2 cellular contexts compared by ENCODE assay signal in the genomic region with DNA sequence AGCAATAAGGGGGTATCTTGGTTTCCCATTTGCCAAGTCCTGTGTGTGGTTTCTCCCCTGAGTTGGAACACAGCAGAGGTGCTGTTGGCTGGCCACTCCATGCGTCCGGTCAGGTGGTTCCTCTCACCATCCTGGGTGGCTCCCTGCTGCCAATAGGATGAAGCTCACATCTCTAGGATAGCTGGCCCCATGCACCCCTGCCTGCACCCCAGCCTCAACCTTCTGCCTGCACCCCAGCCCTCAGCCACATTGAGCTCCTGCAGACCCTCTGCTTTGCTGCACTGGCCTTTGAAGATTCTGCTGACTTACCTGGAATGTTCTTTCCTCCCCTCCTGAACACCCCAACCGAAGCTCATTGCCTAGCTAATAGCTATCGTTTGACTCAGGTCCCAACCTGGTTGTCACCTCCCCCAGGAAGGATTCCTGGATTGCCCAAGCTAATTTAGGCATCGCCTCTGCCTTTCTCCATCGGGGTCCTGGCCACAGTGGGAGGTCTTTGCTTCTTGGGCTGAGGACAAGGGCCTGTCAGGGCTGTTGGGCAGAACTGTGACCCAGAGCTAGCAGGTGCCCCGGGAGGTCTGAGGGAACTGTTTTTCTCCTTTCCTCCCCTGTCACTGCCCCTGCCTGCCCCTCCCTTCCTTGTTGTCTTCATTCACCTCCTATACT.
TF ChIP-seq lines count a peak whose summit lies in the region.

No MANE protein-coding gene starts in this region.

TF ChIP-seq in SK-N-SH, 30 proteins besides CTCF, POLR2A, EP300 and RAD21 (continued from another document):
- TF ChIP-seq, protein P1, sequence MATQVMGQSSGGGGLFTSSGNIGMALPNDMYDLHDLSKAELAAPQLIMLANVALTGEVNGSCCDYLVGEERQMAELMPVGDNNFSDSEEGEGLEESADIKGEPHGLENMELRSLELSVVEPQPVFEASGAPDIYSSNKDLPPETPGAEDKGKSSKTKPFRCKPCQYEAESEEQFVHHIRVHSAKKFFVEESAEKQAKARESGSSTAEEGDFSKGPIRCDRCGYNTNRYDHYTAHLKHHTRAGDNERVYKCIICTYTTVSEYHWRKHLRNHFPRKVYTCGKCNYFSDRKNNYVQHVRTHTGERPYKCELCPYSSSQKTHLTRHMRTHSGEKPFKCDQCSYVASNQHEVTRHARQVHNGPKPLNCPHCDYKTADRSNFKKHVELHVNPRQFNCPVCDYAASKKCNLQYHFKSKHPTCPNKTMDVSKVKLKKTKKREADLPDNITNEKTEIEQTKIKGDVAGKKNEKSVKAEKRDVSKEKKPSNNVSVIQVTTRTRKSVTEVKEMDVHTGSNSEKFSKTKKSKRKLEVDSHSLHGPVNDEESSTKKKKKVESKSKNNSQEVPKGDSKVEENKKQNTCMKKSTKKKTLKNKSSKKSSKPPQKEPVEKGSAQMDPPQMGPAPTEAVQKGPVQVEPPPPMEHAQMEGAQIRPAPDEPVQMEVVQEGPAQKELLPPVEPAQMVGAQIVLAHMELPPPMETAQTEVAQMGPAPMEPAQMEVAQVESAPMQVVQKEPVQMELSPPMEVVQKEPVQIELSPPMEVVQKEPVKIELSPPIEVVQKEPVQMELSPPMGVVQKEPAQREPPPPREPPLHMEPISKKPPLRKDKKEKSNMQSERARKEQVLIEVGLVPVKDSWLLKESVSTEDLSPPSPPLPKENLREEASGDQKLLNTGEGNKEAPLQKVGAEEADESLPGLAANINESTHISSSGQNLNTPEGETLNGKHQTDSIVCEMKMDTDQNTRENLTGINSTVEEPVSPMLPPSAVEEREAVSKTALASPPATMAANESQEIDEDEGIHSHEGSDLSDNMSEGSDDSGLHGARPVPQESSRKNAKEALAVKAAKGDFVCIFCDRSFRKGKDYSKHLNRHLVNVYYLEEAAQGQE (IDR thresholded peaks at IDR 0.05; ENCODE audit: low read depth, low read length), result no peak
- TF ChIP-seq, protein P2, sequence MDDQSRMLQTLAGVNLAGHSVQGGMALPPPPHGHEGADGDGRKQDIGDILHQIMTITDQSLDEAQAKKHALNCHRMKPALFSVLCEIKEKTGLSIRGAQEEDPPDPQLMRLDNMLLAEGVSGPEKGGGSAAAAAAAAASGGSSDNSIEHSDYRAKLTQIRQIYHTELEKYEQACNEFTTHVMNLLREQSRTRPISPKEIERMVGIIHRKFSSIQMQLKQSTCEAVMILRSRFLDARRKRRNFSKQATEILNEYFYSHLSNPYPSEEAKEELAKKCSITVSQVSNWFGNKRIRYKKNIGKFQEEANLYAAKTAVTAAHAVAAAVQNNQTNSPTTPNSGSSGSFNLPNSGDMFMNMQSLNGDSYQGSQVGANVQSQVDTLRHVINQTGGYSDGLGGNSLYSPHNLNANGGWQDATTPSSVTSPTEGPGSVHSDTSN (IDR thresholded peaks at IDR 0.05), result no peak
- TF ChIP-seq GATA2 (CRISPR knock-in tag; IDR thresholded peaks at IDR 0.05), result no peak

TF ChIP-seq in SK-N-SH treated with all-trans-retinoic acid at 6 μM for 48 hours, 23 proteins besides CTCF, POLR2A, EP300 and RAD21 (continued from another document):
- TF ChIP-seq, protein P3, sequence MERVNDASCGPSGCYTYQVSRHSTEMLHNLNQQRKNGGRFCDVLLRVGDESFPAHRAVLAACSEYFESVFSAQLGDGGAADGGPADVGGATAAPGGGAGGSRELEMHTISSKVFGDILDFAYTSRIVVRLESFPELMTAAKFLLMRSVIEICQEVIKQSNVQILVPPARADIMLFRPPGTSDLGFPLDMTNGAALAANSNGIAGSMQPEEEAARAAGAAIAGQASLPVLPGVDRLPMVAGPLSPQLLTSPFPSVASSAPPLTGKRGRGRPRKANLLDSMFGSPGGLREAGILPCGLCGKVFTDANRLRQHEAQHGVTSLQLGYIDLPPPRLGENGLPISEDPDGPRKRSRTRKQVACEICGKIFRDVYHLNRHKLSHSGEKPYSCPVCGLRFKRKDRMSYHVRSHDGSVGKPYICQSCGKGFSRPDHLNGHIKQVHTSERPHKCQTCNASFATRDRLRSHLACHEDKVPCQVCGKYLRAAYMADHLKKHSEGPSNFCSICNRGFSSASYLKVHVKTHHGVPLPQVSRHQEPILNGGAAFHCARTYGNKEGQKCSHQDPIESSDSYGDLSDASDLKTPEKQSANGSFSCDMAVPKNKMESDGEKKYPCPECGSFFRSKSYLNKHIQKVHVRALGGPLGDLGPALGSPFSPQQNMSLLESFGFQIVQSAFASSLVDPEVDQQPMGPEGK (CRISPR knock-in tag; IDR thresholded peaks at IDR 0.05; ENCODE audit: borderline replicate concordance), result no peak
- TF ChIP-seq GLIS3 (CRISPR knock-in tag; IDR thresholded peaks at IDR 0.05) (no peak), ARNTL (CRISPR knock-in tag; IDR thresholded peaks at IDR 0.05; ENCODE audit: borderline replicate concordance, low read depth) (no peak), ESRRG (CRISPR knock-in tag; IDR thresholded peaks at IDR 0.05) (no peak), TCF4 (CRISPR knock-in tag; IDR thresholded peaks at IDR 0.05; ENCODE audit: borderline replicate concordance) (no peak), ZFP30 (CRISPR knock-in tag; IDR thresholded peaks at IDR 0.05) (no peak), OSR1 (CRISPR knock-in tag; IDR thresholded peaks at IDR 0.05) (no peak)
- TF ChIP-seq, protein P4, sequence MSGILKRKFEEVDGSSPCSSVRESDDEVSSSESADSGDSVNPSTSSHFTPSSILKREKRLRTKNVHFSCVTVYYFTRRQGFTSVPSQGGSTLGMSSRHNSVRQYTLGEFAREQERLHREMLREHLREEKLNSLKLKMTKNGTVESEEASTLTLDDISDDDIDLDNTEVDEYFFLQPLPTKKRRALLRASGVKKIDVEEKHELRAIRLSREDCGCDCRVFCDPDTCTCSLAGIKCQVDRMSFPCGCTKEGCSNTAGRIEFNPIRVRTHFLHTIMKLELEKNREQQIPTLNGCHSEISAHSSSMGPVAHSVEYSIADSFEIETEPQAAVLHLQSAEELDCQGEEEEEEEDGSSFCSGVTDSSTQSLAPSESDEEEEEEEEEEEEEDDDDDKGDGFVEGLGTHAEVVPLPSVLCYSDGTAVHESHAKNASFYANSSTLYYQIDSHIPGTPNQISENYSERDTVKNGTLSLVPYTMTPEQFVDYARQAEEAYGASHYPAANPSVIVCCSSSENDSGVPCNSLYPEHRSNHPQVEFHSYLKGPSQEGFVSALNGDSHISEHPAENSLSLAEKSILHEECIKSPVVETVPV (CRISPR knock-in tag; IDR thresholded peaks at IDR 0.05), result no peak
- TF ChIP-seq, protein P5, sequence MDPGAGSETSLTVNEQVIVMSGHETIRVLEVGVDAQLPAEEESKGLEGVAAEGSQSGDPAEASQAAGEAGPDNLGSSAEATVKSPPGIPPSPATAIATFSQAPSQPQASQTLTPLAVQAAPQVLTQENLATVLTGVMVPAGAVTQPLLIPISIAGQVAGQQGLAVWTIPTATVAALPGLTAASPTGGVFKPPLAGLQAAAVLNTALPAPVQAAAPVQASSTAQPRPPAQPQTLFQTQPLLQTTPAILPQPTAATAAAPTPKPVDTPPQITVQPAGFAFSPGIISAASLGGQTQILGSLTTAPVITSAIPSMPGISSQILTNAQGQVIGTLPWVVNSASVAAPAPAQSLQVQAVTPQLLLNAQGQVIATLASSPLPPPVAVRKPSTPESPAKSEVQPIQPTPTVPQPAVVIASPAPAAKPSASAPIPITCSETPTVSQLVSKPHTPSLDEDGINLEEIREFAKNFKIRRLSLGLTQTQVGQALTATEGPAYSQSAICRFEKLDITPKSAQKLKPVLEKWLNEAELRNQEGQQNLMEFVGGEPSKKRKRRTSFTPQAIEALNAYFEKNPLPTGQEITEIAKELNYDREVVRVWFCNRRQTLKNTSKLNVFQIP (CRISPR knock-in tag; IDR thresholded peaks at IDR 0.05; ENCODE audit: borderline replicate concordance, low read depth), result no peak
